ENCODE assay signal across 1 cellular context in genomic region chr1:1833456-1833855, GRCh38.
TF ChIP-seq lines count a peak whose summit lies in the region.

No MANE protein-coding gene starts in this region.

TF ChIP-seq in HepG2, 621 proteins besides CTCF, POLR2A, EP300 and RAD21 (continued from another document):
- TF ChIP-seq, protein P1, sequence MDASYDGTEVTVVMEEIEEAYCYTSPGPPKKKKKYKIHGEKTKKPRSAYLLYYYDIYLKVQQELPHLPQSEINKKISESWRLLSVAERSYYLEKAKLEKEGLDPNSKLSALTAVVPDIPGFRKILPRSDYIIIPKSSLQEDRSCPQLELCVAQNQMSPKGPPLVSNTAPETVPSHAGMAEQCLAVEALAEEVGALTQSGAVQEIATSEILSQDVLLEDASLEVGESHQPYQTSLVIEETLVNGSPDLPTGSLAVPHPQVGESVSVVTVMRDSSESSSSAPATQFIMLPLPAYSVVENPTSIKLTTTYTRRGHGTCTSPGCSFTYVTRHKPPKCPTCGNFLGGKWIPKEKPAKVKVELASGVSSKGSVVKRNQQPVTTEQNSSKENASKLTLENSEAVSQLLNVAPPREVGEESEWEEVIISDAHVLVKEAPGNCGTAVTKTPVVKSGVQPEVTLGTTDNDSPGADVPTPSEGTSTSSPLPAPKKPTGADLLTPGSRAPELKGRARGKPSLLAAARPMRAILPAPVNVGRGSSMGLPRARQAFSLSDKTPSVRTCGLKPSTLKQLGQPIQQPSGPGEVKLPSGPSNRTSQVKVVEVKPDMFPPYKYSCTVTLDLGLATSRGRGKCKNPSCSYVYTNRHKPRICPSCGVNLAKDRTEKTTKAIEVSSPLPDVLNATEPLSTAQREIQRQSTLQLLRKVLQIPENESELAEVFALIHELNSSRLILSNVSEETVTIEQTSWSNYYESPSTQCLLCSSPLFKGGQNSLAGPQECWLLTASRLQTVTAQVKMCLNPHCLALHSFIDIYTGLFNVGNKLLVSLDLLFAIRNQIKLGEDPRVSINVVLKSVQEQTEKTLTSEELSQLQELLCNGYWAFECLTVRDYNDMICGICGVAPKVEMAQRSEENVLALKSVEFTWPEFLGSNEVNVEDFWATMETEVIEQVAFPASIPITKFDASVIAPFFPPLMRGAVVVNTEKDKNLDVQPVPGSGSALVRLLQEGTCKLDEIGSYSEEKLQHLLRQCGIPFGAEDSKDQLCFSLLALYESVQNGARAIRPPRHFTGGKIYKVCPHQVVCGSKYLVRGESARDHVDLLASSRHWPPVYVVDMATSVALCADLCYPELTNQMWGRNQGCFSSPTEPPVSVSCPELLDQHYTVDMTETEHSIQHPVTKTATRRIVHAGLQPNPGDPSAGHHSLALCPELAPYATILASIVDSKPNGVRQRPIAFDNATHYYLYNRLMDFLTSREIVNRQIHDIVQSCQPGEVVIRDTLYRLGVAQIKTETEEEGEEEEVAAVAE (CRISPR knock-in tag; IDR thresholded peaks at IDR 0.05; ENCODE audit: borderline replicate concordance): 0 out of 2 replicates have a peak, but pooled peaks have one; percentile 19
- TF ChIP-seq NR3C1 (CRISPR knock-in tag; IDR thresholded peaks at IDR 0.05) (no peak), ZNF432 (CRISPR knock-in tag; IDR thresholded peaks at IDR 0.05; ENCODE audit: borderline replicate concordance) (no peak), ZNF264 (CRISPR knock-in tag; IDR thresholded peaks at IDR 0.05) (no peak), RBFOX2 (IDR thresholded peaks at IDR 0.05; ENCODE audit: low read depth, low read length) (no peak), MTA1 (CRISPR knock-in tag; IDR thresholded peaks at IDR 0.05; ENCODE audit: borderline replicate concordance) (0 out of 2 replicates have a peak, but pooled peaks have one; percentile 19), SIX4 (CRISPR knock-in tag; IDR thresholded peaks at IDR 0.05) (no peak), KDM6A (CRISPR knock-in tag; IDR thresholded peaks at IDR 0.05; ENCODE audit: low read depth) (no peak), ARID4A (CRISPR knock-in tag; IDR thresholded peaks at IDR 0.05; ENCODE audit: borderline replicate concordance) (0 out of 2 replicates have a peak, but pooled peaks have one; percentile 14), ZNF720 (CRISPR knock-in tag; IDR thresholded peaks at IDR 0.05) (no peak), HDAC1 (CRISPR knock-in tag; IDR thresholded peaks at IDR 0.05) (0 out of 2 replicates have a peak, but pooled peaks have one; percentile 0), ZNF644 (CRISPR knock-in tag; IDR thresholded peaks at IDR 0.05; ENCODE audit: low read depth) (no peak), STAT6 (CRISPR knock-in tag; IDR thresholded peaks at IDR 0.05; ENCODE audit: borderline replicate concordance) (no peak), NAIF1 (CRISPR knock-in tag; IDR thresholded peaks at IDR 0.05; ENCODE audit: borderline replicate concordance) (no peak), FOXP1 (IDR thresholded peaks at IDR 0.05) (no peak), FOXP1 (CRISPR knock-in tag; IDR thresholded peaks at IDR 0.05) (no peak), REPIN1 (CRISPR knock-in tag; IDR thresholded peaks at IDR 0.05; ENCODE audit: borderline replicate concordance, low read depth) (no peak), ZNF24 (IDR thresholded peaks at IDR 0.05) (no peak)
